ENCODE assay signal across 10 cellular contexts in the genomic region with DNA sequence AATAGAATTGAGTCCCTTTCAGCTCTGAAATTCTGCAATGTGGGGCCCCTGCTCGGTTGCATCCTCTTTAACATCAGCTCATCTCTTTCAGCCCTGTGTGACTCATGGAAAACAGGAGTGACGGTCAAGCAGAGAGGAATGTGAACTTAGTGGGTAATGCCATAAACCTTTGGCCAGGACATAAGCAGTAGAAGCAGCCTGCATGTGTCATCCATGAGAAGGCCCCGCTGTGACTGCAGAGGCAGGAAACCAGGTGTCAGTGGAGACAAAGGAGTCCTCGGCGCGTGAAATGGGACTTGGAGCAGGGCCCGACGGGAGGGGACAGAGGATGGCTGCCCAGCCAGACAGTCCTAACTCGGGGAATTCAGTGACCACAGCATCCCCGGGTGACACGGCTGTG. TPM values are rescaled to one million over a fixed set of nuclear protein-coding genes. Genes with fewer than 3 reads are reported as not detected.
DNase-seq lines count a peak whose midpoint lies in the region; ATAC-seq and TF ChIP-seq lines count a peak whose summit lies in the region.
"Had no signal": no experiment of that assay in that cellular context is flagged by ENCODE, and none has a peak within 500 bp of the region (broad histone marks: within the 10 kb centered on the region; RNA-seq: fewer than 3 reads in every experiment).

No MANE protein-coding gene starts in this region.

- H3K27me3 Mint-ChIP-seq in MCF 10A (ENCODE audit: insufficient read depth, unreplicated experiment), result peaks cover 18% of the 10 kb centered on the region
- H3K27me3 Mint-ChIP-seq in activated T-helper 17 cell treated with anti-CD3 and anti-CD28 coated beads, Interleukin-2, amount 50 U/mL, for 72 hours, result peaks cover 22% of the 10 kb centered on the region

- DNase-seq in MCF 10A (ENCODE audit: unreplicated experiment), result peak; percentile 62
- DNase-seq in breast epithelium (ENCODE audit: low spot score in 2 of 2), result no peak
- DNase-seq in PC-3, result peak; percentile 96
- peak; percentile 82 for DNase-seq in fibroblast of mammary gland (ENCODE audit: low read depth)
- DNase-seq in thyroid gland, result peak; percentile 12 to 41
- no peak for DNase-seq in DMS114 treated with DMSO at 0.1 percent for 48 hours (lab: John Stamatoyannopoulos, UW; ENCODE audit: unreplicated experiment)
- DNase-seq: activated CD8-positive, alpha-beta memory T cell treated with anti-CD3 and anti-CD28 coated beads, Interleukin-2, amount 50 U/mL, for 48 hours had no signal

- no peak overlapping the region for H3K27ac ChIP-seq in breast epithelium
- H3K27ac ChIP-seq in PC-3 (ENCODE audit: low read length), result peak overlapping the region; percentile 17
- H3K27ac ChIP-seq in thyroid gland, result no peak overlapping the region

- H3K4me1 ChIP-seq in breast epithelium (no peaks in the 10 kb centered on the region), PC-3 (ENCODE audit: insufficient read depth, low read length) (peaks cover 14% of the 10 kb centered on the region), thyroid gland (no peaks in the 10 kb centered on the region)

- H3K9me2 ChIP-seq in PC-3 (replicated peaks; ENCODE audit: low read length), result no peaks in the 10 kb centered on the region

- POLR2A ChIA-PET in MCF 10A (lab: Yijun Ruan, JAX) (no interaction called here), PC-3 (lab: Charles Lee; ENCODE audit: unreplicated experiment) (no interaction called here)

- no peaks in the 10 kb centered on the region for H3K36me3 Mint-ChIP-seq in MCF 10A (ENCODE audit: insufficient read depth, unreplicated experiment)
- H3K36me3 Mint-ChIP-seq in activated T-helper 17 cell treated with anti-CD3 and anti-CD28 coated beads, Interleukin-2, amount 50 U/mL, for 72 hours (ENCODE audit: low read depth), result no peaks in the 10 kb centered on the region

- H3K4me2 ChIP-seq in PC-3 (ENCODE audit: low read length), result peak overlapping the region; percentile 42

- intact Hi-C loops in MCF 10A (cut with micrococcal nuclease) (no loop called here), breast epithelium (cut with DNase I; ENCODE audit: low total_unique reads) (no loop called here), PC-3 (cut with micrococcal nuclease) (no loop called here), thyroid gland (cut with DNase I) (no loop called here)

- no peaks in the 10 kb centered on the region for H3K79me2 ChIP-seq in PC-3 (ENCODE audit: low read length)

- H3K27me3 ChIP-seq in breast epithelium (no peaks in the 10 kb centered on the region), PC-3 (ENCODE audit: low read length) (no peaks in the 10 kb centered on the region), thyroid gland (no peaks in the 10 kb centered on the region)

- BruUV-seq in MCF 10A (replicated peaks; lab: Mats Ljungman, UMichigan) (no TSS peak), PC-3 (replicated peaks; lab: Mats Ljungman, UMichigan) (no TSS peak)

- 63 to 65% methylated on average over 11 of the region's 11 CpGs for WGBS in thyroid gland, 2 donors

- H2AFZ ChIP-seq in PC-3 (ENCODE audit: low read length), result 0 out of 2 replicates have a peak overlapping the region, but pooled peaks have one; percentile 13

- H3K36me3 ChIP-seq in breast epithelium, result no peaks in the 10 kb centered on the region
- H3K36me3 ChIP-seq in PC-3 (ENCODE audit: low read depth, low read length), result no peaks in the 10 kb centered on the region
- no peaks in the 10 kb centered on the region for H3K36me3 ChIP-seq in thyroid gland

- CTCF ChIA-PET in MCF 10A (lab: Yijun Ruan, JAX) (interaction anchor here (0.6 to 2.6 kb wide), 3 partner anchors 15 to 202 kb away, joined by 4 to 6 read pairs (median 6); no protein-coding TSS in a partner anchor), PC-3 (lab: Charles Lee) (interaction anchor here (1.0 kb wide), 2 partner anchors 15 to 18 kb away, joined by 3 to 10 read pairs; no protein-coding TSS in a partner anchor)

- no peaks in the 10 kb centered on the region for H3K9me3 Mint-ChIP-seq in MCF 10A (ENCODE audit: unreplicated experiment)
- H3K9me3 Mint-ChIP-seq in activated T-helper 17 cell treated with anti-CD3 and anti-CD28 coated beads, Interleukin-2, amount 50 U/mL, for 72 hours, result no peaks in the 10 kb centered on the region

- H3K9me3 ChIP-seq in breast epithelium (no peaks in the 10 kb centered on the region), PC-3 (ENCODE audit: low read length) (no peaks in the 10 kb centered on the region), thyroid gland (no peaks in the 10 kb centered on the region)

- no peak overlapping the region for H3K27ac Mint-ChIP-seq in MCF 10A (ENCODE audit: low read depth, unreplicated experiment)
- H3K27ac Mint-ChIP-seq in activated T-helper 17 cell treated with anti-CD3 and anti-CD28 coated beads, Interleukin-2, amount 50 U/mL, for 72 hours, result no peak overlapping the region
- H3K27ac Mint-ChIP-seq: B cell had no signal

- H4K20me1 ChIP-seq in PC-3 (ENCODE audit: low read length), result no peaks in the 10 kb centered on the region

- no peak overlapping the region for H3K4me3 Mint-ChIP-seq in MCF 10A (ENCODE audit: unreplicated experiment)
- no peak overlapping the region for H3K4me3 Mint-ChIP-seq in activated T-helper 17 cell treated with anti-CD3 and anti-CD28 coated beads, Interleukin-2, amount 50 U/mL, for 72 hours
- H3K4me3 Mint-ChIP-seq: B cell had no signal

- peak; percentile 99 for ATAC-seq in PC-3
- ATAC-seq in activated T-helper 17 cell treated with anti-CD3 and anti-CD28 coated beads, Interleukin-2, amount 50 U/mL, for 72 hours (replicated peaks), result no peak
- no peak for ATAC-seq in GM19455 (IDR thresholded peaks at IDR 0.05; ENCODE audit: unreplicated experiment)

- TF ChIP-seq POLR2A in breast epithelium (IDR thresholded peaks at IDR 0.05) (no peak), thyroid gland (IDR thresholded peaks at IDR 0.05) (no peak)

- no peak for TF ChIP-seq CTCF in MCF 10A (IDR thresholded peaks at IDR 0.05; ENCODE audit: unreplicated experiment)
- TF ChIP-seq CTCF in breast epithelium (IDR thresholded peaks at IDR 0.05), result no peak
- TF ChIP-seq CTCF in PC-3 (conservative IDR thresholded peaks at IDR 0.05; ENCODE audit: low read depth, low read length), result no peak
- TF ChIP-seq CTCF in fibroblast of mammary gland (conservative IDR thresholded peaks at IDR 0.05; ENCODE audit: control insufficient read depth, insufficient read depth, low read depth, low read length), result no peak
- TF ChIP-seq CTCF in thyroid gland (IDR thresholded peaks at IDR 0.05), result no peak

- H3K4me1 Mint-ChIP-seq in MCF 10A (ENCODE audit: insufficient read depth, unreplicated experiment), result peaks cover 6% of the 10 kb centered on the region
- H3K4me1 Mint-ChIP-seq in activated T-helper 17 cell treated with anti-CD3 and anti-CD28 coated beads, Interleukin-2, amount 50 U/mL, for 72 hours, result no peaks in the 10 kb centered on the region
- H3K4me1 Mint-ChIP-seq: B cell had no signal

- H3K9ac ChIP-seq in PC-3 (ENCODE audit: low read length), result no peak overlapping the region

- H3K4me3 ChIP-seq in breast epithelium (no peak overlapping the region), PC-3 (ENCODE audit: low read length) (no peak overlapping the region), fibroblast of mammary gland (ENCODE audit: control insufficient read depth, low read depth, low read length) (no peak overlapping the region), thyroid gland (replicated peaks in 1 of 3) (no peak overlapping the region)

- no peaks in the 10 kb centered on the region for H3F3A ChIP-seq in PC-3 (ENCODE audit: low read length, unreplicated experiment)

RNA-seq across cellular contexts. Expression of a gene that starts 21.1 kb away (rescaled TPM):
- 0.22 and 0.79 TPM in 2 replicates for total RNA-seq in MCF 10A (2022)
- total RNA-seq in breast epithelium, result 1 to 10 TPM; 1.3 to 4.6 (median 1.5) TPM
- 21.0 and 23.2 TPM in 2 replicates for total RNA-seq in PC-3 (2014; rRNA removed)
- 10 to 100 TPM in 3 of 4 donors, 1 to 10 TPM in 1; 7.5 to 27.3 (median 23.8) TPM for total RNA-seq in thyroid gland
- under 1 TPM in 1 of 2 donors, not detected in 1; 0.04 TPM for total RNA-seq in activated T-helper 17 cell treated with anti-CD3 and anti-CD28 coated beads, Interleukin-2, amount 50 U/mL, for 72 hours

RNA-seq across cellular contexts. Expression of a gene that starts 36.5 kb away (rescaled TPM):
- total RNA-seq in MCF 10A (2022), result not detected in 2 replicates
- total RNA-seq in breast epithelium, result 100 to 1,000 TPM; 172 to 706 (median 330) TPM
- total RNA-seq in PC-3 (2014; rRNA removed), result not detected in 2 replicates
- 100 to 1,000 TPM in 3 of 4 donors, 10 to 100 TPM in 1; 83.4 to 258 (median 146) TPM for total RNA-seq in thyroid gland
- total RNA-seq in activated T-helper 17 cell treated with anti-CD3 and anti-CD28 coated beads, Interleukin-2, amount 50 U/mL, for 72 hours, result not detected
- total RNA-seq: B cell had no signal

RNA-seq across cellular contexts. Expression of a gene that starts 46.1 kb away (rescaled TPM):
- not detected in 2 replicates for total RNA-seq in MCF 10A (2022)
- total RNA-seq in breast epithelium, result 100 to 1,000 TPM in 2 of 3 donors, 10 to 100 TPM in 1; 76.4 to 385 (median 113) TPM
- not detected in 2 replicates for total RNA-seq in PC-3 (2014; rRNA removed)
- 100 to 1,000 TPM in 1 of 4 donors, 10 to 100 TPM in 3; 36.0 to 111 (median 69.5) TPM for total RNA-seq in thyroid gland
- not detected for total RNA-seq in activated T-helper 17 cell treated with anti-CD3 and anti-CD28 coated beads, Interleukin-2, amount 50 U/mL, for 72 hours
- total RNA-seq: B cell had no signal

RNA-seq across cellular contexts. Expression of a gene that starts 53.1 kb away (rescaled TPM):
- not detected in 2 replicates for total RNA-seq in MCF 10A (2022)
- total RNA-seq in breast epithelium, result 100 to 1,000 TPM in 2 of 3 donors, 10 to 100 TPM in 1; 55.7 to 355 (median 104) TPM
- not detected in 2 replicates for total RNA-seq in PC-3 (2014; rRNA removed)
- total RNA-seq in thyroid gland, result 100 to 1,000 TPM in 1 of 4 donors, 10 to 100 TPM in 3; 38.9 to 120 (median 65.3) TPM
- total RNA-seq in activated T-helper 17 cell treated with anti-CD3 and anti-CD28 coated beads, Interleukin-2, amount 50 U/mL, for 72 hours, result not detected
- total RNA-seq: B cell had no signal

Comparison
In these comparisons a context has a peak if more than half of its experiments do, and no peak if none do; other contexts are left out.
1. DNase-seq: peak in MCF 10A (single experiment), PC-3 (single experiment), fibroblast of mammary gland (single experiment) and thyroid gland (2 of 2); none in breast epithelium (0 of 2) and DMS114 treated with DMSO at 0.1 percent for 48 hours (single experiment).
2. RNA of a gene that starts 36.5 kb away (total RNA-seq): 172 to 706 TPM in breast epithelium and 83.4 to 258 TPM in thyroid gland; not detected in MCF 10A, not detected in PC-3 and not detected in activated T-helper 17 cell treated with anti-CD3 and anti-CD28 coated beads, Interleukin-2, amount 50 U/mL, for 72 hours; every median in the first group is over 10 times any median in the second.
3. RNA of a gene that starts 46.1 kb away (total RNA-seq): 76.4 to 385 TPM in breast epithelium and 36.0 to 111 TPM in thyroid gland; not detected in MCF 10A, not detected in PC-3 and not detected in activated T-helper 17 cell treated with anti-CD3 and anti-CD28 coated beads, Interleukin-2, amount 50 U/mL, for 72 hours; every median in the first group is over 10 times any median in the second.